Comparison of ENCODE assay signal across 12 cellular contexts in genomic region chr6:17870302-17871168, GRCh38.
"Had no signal": no experiment of that assay in that cellular context is flagged by ENCODE, and none has a peak within 500 bp of the region (broad histone marks: within the 10 kb centered on the region; RNA-seq: fewer than 3 reads in every experiment).

No MANE protein-coding gene starts in this region.

- H3K9me3 ChIP-seq: ascending aorta had no signal

- ATAC-seq: stimulated activated effector memory CD8-positive, alpha-beta T cell treated with anti-CD3 and anti-CD28 coated beads, Interleukin-12 subunit alpha, Interleukin-12 subunit beta, amount 100 ng/mL, for 72 hours had no signal

- H2AFZ ChIP-seq: parathyroid adenoma had no signal

- H3K4me1 ChIP-seq: parathyroid adenoma had no signal

- H3K27me3 ChIP-seq: ascending aorta had no signal

- H3K79me2 ChIP-seq: parathyroid adenoma had no signal

- DNase-seq: activated CD4-positive, alpha-beta memory T cell treated with anti-CD3 and anti-CD28 coated beads, Interleukin-2, amount 10 ng/mL, durations not matched to agents 7 days and 5 days; activated gamma-delta T cell treated with Interleukin-2 at 50 U/mL for 16 hours; activated naive CD8-positive, alpha-beta T cell treated with anti-CD3 and anti-CD28 coated beads, Interleukin-2, amount 10 ng/mL, durations not matched to agents 7 days and 5 days; activated T-cell treated with anti-CD3 and anti-CD28 coated beads, Interleukin-2, amount 50 U/mL, for 48 hours; hippocampal formation; retina; small intestine had no signal

- H3K4me3 ChIP-seq: ascending aorta, lung had no signal

- H3K36me3 ChIP-seq: ascending aorta had no signal

- H3K9ac ChIP-seq: parathyroid adenoma had no signal

- H3K27ac ChIP-seq: parathyroid adenoma, VCaP had no signal
